21 cellular contexts compared by ENCODE assay signal in the genomic region with DNA sequence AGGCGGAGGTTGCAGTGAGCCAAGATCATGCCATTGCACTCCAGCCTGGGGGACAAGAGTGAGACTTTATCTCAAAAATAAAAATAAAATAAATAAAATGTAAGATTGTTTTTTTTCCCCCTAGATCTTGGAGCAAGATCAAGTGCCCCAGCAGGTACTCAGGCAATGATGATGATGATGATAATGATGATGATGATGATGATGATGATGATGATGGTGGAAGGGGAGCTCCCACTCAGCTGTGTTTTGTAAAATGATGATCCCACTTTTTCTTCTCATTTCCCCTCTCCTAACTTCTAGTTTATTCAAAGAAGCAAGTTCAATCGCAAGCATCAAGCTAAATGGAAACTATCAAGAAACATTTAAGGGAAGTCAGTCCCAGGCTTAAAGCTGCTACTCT.
"Had no signal": no experiment of that assay in that cellular context is flagged by ENCODE, and none has a peak within 500 bp of the region (broad histone marks: within the 10 kb centered on the region; RNA-seq: fewer than 3 reads in every experiment).

No MANE protein-coding gene starts in this region.

- H3K27ac ChIP-seq: adrenal gland had no signal

- H3K4me3 Mint-ChIP-seq: activated naive CD8-positive, alpha-beta T cell treated with anti-CD3 and anti-CD28 coated beads, Interleukin-2, amount 10 ng/mL, durations not matched to agents 7 days and 5 days; T-helper 17 cell; WTC11 had no signal

- H3K27me3 Mint-ChIP-seq: activated naive CD8-positive, alpha-beta T cell treated with anti-CD3 and anti-CD28 coated beads, Interleukin-2, amount 10 ng/mL, durations not matched to agents 7 days and 5 days; T-helper 17 cell had no signal

- DNase-seq: activated CD4-positive, alpha-beta T cell treated with anti-CD3 and anti-CD28 coated beads, Interleukin-2, amount 50 U/mL, for 4 hours; activated CD4-positive, CD25-positive, alpha-beta regulatory T cell treated with anti-CD3 and anti-CD28 coated beads, Interleukin-2, amount 50 U/mL, for 72 hours; activated CD8-positive, alpha-beta memory T cell treated with anti-CD3 and anti-CD28 coated beads for 24 hours; activated naive CD4-positive, alpha-beta T cell treated with anti-CD3 and anti-CD28 coated beads, Interleukin-2, amount 50 U/mL, for 16 hours; activated naive CD8-positive, alpha-beta T cell treated with anti-CD3 and anti-CD28 coated beads, Interleukin-2, amount 10 ng/mL, durations not matched to agents 7 days and 5 days; adrenal gland; anterior cingulate cortex; cerebellar nuclear complex; KG1; MG63; NCI-H1105; NCI-H1436 treated with DMSO at 0.1 percent for 48 hours; NCI-H187 treated with DMSO at 0.1 percent for 48 hours; NCI-H2081 treated with DMSO at 0.1 percent for 48 hours; NCI-H446; NCI-H524; SIG-M5; T-helper 17 cell; T-helper 9 cell had no signal

- ATAC-seq: T-helper 17 cell, WTC11 had no signal

- H3K36me3 Mint-ChIP-seq: WTC11 had no signal

- H3K4me1 ChIP-seq: adrenal gland had no signal

- H3K9me3 ChIP-seq: adrenal gland, MG63 had no signal

- H3K36me3 ChIP-seq: adrenal gland, MG63 had no signal

- H3K27ac Mint-ChIP-seq: activated naive CD8-positive, alpha-beta T cell treated with anti-CD3 and anti-CD28 coated beads, Interleukin-2, amount 10 ng/mL, durations not matched to agents 7 days and 5 days; activated T-cell treated with anti-CD3 and anti-CD28 coated beads, Interleukin-2, amount 50 U/mL, for 72 hours; T-helper 17 cell; WTC11 had no signal

- H3K27me3 ChIP-seq: adrenal gland, MG63 had no signal

- H3K4me1 Mint-ChIP-seq: WTC11 had no signal

- H3K4me3 ChIP-seq: adrenal gland, MG63 had no signal
